Comparison of ENCODE assay signal across 12 cellular contexts in the genomic region with DNA sequence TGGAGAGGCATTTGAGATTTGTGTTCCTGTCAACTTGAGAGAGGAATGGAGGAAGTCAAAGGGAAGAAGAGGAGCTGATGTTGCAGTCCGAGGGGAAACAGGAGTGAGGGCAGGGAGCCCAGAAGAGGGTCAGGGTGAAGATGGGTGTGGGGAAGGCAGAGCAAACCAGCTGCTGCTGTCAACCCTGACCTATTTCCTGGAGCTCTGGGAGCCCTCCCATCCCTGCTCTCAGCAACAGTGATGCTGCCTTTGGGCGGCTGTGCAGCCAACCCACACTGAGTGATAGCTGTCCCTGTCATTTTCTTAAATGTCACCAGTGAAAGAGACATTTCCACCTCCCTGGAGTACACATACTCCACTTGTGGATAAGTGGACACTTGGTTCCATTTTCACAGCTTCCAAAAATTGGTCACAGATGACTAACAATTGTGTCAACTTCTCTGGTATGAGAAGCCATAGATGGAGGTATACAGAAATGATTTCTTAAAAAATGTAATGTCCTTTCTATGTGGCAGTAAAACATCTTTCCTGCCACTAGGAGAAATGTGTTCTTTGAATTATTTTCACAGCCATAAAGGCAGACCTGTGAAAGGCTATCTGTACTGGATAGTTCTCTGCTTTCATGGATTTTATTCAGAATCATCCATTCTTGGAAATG.
DNase-seq lines count a peak whose midpoint lies in the region; ATAC-seq and TF ChIP-seq lines count a peak whose summit lies in the region.
"Had no signal": no experiment of that assay in that cellular context is flagged by ENCODE, and none has a peak within 500 bp of the region (broad histone marks: within the 10 kb centered on the region; RNA-seq: fewer than 3 reads in every experiment).

No MANE protein-coding gene starts in this region.

- H3F3A ChIP-seq in neural progenitor cell (ENCODE audit: low read depth) = no peaks in the 10 kb centered on the region

- H3K4me1 Mint-ChIP-seq in neural progenitor cell (peaks cover 21% of the 10 kb centered on the region), T-cell (peaks cover 0 to 3% (median 2%) of the 10 kb centered on the region in 3 donors)

- H3K36me3 ChIP-seq in ACC112 (ENCODE audit: insufficient read depth, low read length) (no peaks in the 10 kb centered on the region), neural progenitor cell (no peaks in the 10 kb centered on the region)
- H3K36me3 ChIP-seq: breast epithelium, thoracic aorta had no signal

- CTCF ChIA-PET in T-cell (lab: Charles Lee) = no interaction called here

- DNase-seq in M059J (ENCODE audit: low read depth) (peak; percentile 74), foreskin keratinocyte (no peak), neural progenitor cell (ENCODE audit: low spot score) (no peak), T-cell (no peak), GM10266 (ENCODE audit: extremely low spot score) (no peak)
- DNase-seq: NCI-H2081, occipital lobe had no signal

- ATAC-seq in foreskin keratinocyte (peak; percentile 44), T-cell (replicated peaks in 1 of 4) (no peak), HG03095 (IDR thresholded peaks at IDR 0.05; ENCODE audit: unreplicated experiment) (no peak), GM19328 (IDR thresholded peaks at IDR 0.05; ENCODE audit: unreplicated experiment) (no peak)

- H3K4me3 ChIP-seq in ACC112 (ENCODE audit: low read depth, low read length) (no peak overlapping the region), neural progenitor cell (no peak overlapping the region)
- H3K4me3 ChIP-seq: breast epithelium, thoracic aorta had no signal

- H3K9ac ChIP-seq in neural progenitor cell = no peak overlapping the region

- H3K27ac ChIP-seq in ACC112 (ENCODE audit: low read depth, low read length) (peak overlapping the region; percentile 31; the same call in 1 of the 2 replicates), foreskin keratinocyte (no peak overlapping the region), neural progenitor cell (no peak overlapping the region)

- H3K36me3 Mint-ChIP-seq in neural progenitor cell (no peaks in the 10 kb centered on the region), T-cell (no peaks in the 10 kb centered on the region)

- H3K27ac Mint-ChIP-seq in neural progenitor cell (peak overlapping the region; percentile 64), T-cell (no peak overlapping the region)

- H3K27me3 Mint-ChIP-seq in neural progenitor cell (ENCODE audit: insufficient read depth, low read depth) = peaks cover 4% of the 10 kb centered on the region
- H3K27me3 Mint-ChIP-seq in T-cell = no peaks in the 10 kb centered on the region

- no peaks in the 10 kb centered on the region for H3K9me3 ChIP-seq in neural progenitor cell (ENCODE audit: low read depth)
- H3K9me3 ChIP-seq: breast epithelium, thoracic aorta had no signal

- H2AFZ ChIP-seq in ACC112 (ENCODE audit: low read length, unreplicated experiment) = no peak overlapping the region
- no peak overlapping the region for H2AFZ ChIP-seq in neural progenitor cell (replicated peaks)

- H3K4me1 ChIP-seq in ACC112 (ENCODE audit: control insufficient read depth, insufficient read depth, low read length, unreplicated experiment) (peaks cover 21% of the 10 kb centered on the region), foreskin keratinocyte (peaks cover 4% of the 10 kb centered on the region), neural progenitor cell (no peaks in the 10 kb centered on the region)
- H3K4me1 ChIP-seq: breast epithelium had no signal

- H3K4me3 Mint-ChIP-seq in neural progenitor cell (no peak overlapping the region), T-cell (no peak overlapping the region)

- H3K9me3 Mint-ChIP-seq in neural progenitor cell = peaks cover 17% of the 10 kb centered on the region
- no peaks in the 10 kb centered on the region for H3K9me3 Mint-ChIP-seq in T-cell

- POLR2A ChIA-PET in T-cell (lab: Charles Lee) = no interaction called here

- H3K27me3 ChIP-seq in ACC112 (ENCODE audit: insufficient read depth, low read length) (no peaks in the 10 kb centered on the region), foreskin keratinocyte (no peaks in the 10 kb centered on the region), neural progenitor cell (no peaks in the 10 kb centered on the region)
- H3K27me3 ChIP-seq: breast epithelium had no signal

- TF ChIP-seq CTCF in foreskin keratinocyte (conservative IDR thresholded peaks at IDR 0.05) (no peak), neural progenitor cell (IDR thresholded peaks at IDR 0.05) (no peak), GM10266 (IDR thresholded peaks at IDR 0.05; ENCODE audit: control insufficient read depth, insufficient read depth, low read depth, missing control alignments) (no peak)

- H3K79me2 ChIP-seq in ACC112 (ENCODE audit: control insufficient read depth, insufficient read depth, low read length, unreplicated experiment) (no peaks in the 10 kb centered on the region), neural progenitor cell (ENCODE audit: low read depth) (no peaks in the 10 kb centered on the region)

- H4K20me1 ChIP-seq in neural progenitor cell (ENCODE audit: low read depth) = no peaks in the 10 kb centered on the region

- no peak overlapping the region for H3K4me2 ChIP-seq in neural progenitor cell
